Comparison of ENCODE assay signal across 8 cellular contexts in genomic region chr13:52617070-52618060, GRCh38. TPM values are rescaled to one million over a fixed set of nuclear protein-coding genes. Genes with fewer than 3 reads are reported as not detected.
DNase-seq lines count a peak whose midpoint lies in the region; ATAC-seq lines count a peak whose summit lies in the region.

No MANE protein-coding gene starts in this region.

- peak overlapping the region; percentile 81 to 98 (median 96) for H3K27ac Mint-ChIP-seq in CD8-positive, alpha-beta memory T cell
- H3K27ac Mint-ChIP-seq in activated CD4-positive, alpha-beta memory T cell treated with anti-CD3 and anti-CD28 coated beads, Interleukin-2, amount 10 ng/mL, durations not matched to agents 7 days and 5 days, result peak overlapping the region; percentile 85

- H3K36me3 Mint-ChIP-seq in CD8-positive, alpha-beta memory T cell, result peaks cover 0 to 19% (median 0%) of the 10 kb centered on the region in 3 donors
- no peaks in the 10 kb centered on the region for H3K36me3 Mint-ChIP-seq in activated CD4-positive, alpha-beta memory T cell treated with anti-CD3 and anti-CD28 coated beads, Interleukin-2, amount 10 ng/mL, durations not matched to agents 7 days and 5 days (ENCODE audit: low read depth)

- POLR2A ChIA-PET in CD8-positive, alpha-beta memory T cell (lab: Charles Lee), result interaction anchor here (0.8 to 2.9 kb wide), 3 partner anchors 9 to 168 kb away, joined by 4 to 48 read pairs (median 7); partner anchors contain the start of gene SUGT1
- POLR2A ChIA-PET in activated CD4-positive, alpha-beta memory T cell treated with anti-CD3 and anti-CD28 coated beads, Interleukin-2, amount 10 ng/mL, durations not matched to agents 7 days and 5 days (lab: Charles Lee), result interaction anchor here (0.6 to 3.9 kb wide), 15 partner anchors 9 to 614 kb away, joined by 3 to 91 read pairs (median 4); partner anchors contain the start of genes SUGT1 and VPS36

- H3K4me3 ChIP-seq in CD8-positive, alpha-beta memory T cell (ENCODE audit: low read length), result peak overlapping the region; percentile 98
- H3K4me3 ChIP-seq in ectodermal cell (ENCODE audit: insufficient read depth, low read depth, low read length), result peak overlapping the region; percentile 84

- WGBS in ectodermal cell, 2 experiments, result 6 to 8% methylated on average over 51 of the region's 51 CpGs

- H3K36me3 ChIP-seq in CD8-positive, alpha-beta memory T cell (ENCODE audit: insufficient read depth, low read length), result no peaks in the 10 kb centered on the region
- no peaks in the 10 kb centered on the region for H3K36me3 ChIP-seq in ectodermal cell (ENCODE audit: control insufficient read depth, insufficient read depth, low read length)

- CTCF ChIA-PET in CD8-positive, alpha-beta memory T cell (lab: Charles Lee), result interaction anchor here (0.8 to 3.5 kb wide), 10 partner anchors 9 to 423 kb away, joined by 3 to 38 read pairs (median 3); partner anchors contain the start of genes SUGT1 and VPS36
- CTCF ChIA-PET in activated CD4-positive, alpha-beta memory T cell treated with anti-CD3 and anti-CD28 coated beads, Interleukin-2, amount 10 ng/mL, durations not matched to agents 7 days and 5 days (lab: Charles Lee), result interaction anchor here (0.9 to 2.9 kb wide), 5 partner anchors 22 to 167 kb away, joined by 3 to 40 read pairs (median 6); partner anchors contain the start of genes SUGT1 and VPS36

- peaks cover 12% of the 10 kb centered on the region for H3K4me1 ChIP-seq in CD8-positive, alpha-beta memory T cell (ENCODE audit: insufficient read depth, low read length)
- H3K4me1 ChIP-seq in ectodermal cell (ENCODE audit: control insufficient read depth, insufficient read depth, low read length), result peaks cover 3% of the 10 kb centered on the region

- peak; percentile 68 to 86 (median 81) for DNase-seq in CD8-positive, alpha-beta memory T cell
- DNase-seq in HK-2 (ENCODE audit: unreplicated experiment) (peak; percentile 85), NCI-H82 treated with DMSO at 0.1 percent for 48 hours (lab: John Stamatoyannopoulos, UW; ENCODE audit: unreplicated experiment) (peak; percentile 93), lung microvascular endothelial cell (ENCODE audit: low read depth in 2 of 2) (peak; percentile 67 to 81)
- peak; percentile 86 for DNase-seq in activated CD4-positive, alpha-beta memory T cell treated with anti-CD3 and anti-CD28 coated beads, Interleukin-2, amount 10 ng/mL, durations not matched to agents 7 days and 5 days
- DNase-seq in stimulated activated CD4-positive, alpha-beta T cell treated with anti-CD3 and anti-CD28 coated beads, TNF-alpha, amount 100 ng/mL, for 4 hours (ENCODE audit: low read depth in 3 of 3), result peak; percentile 64 to 68 (median 65)

- H3K4me3 Mint-ChIP-seq in CD8-positive, alpha-beta memory T cell, result peak overlapping the region; percentile 94 to 99 (median 98)
- peak overlapping the region; percentile 95 for H3K4me3 Mint-ChIP-seq in activated CD4-positive, alpha-beta memory T cell treated with anti-CD3 and anti-CD28 coated beads, Interleukin-2, amount 10 ng/mL, durations not matched to agents 7 days and 5 days

- no peaks in the 10 kb centered on the region for H3K9me3 Mint-ChIP-seq in CD8-positive, alpha-beta memory T cell
- H3K9me3 Mint-ChIP-seq in activated CD4-positive, alpha-beta memory T cell treated with anti-CD3 and anti-CD28 coated beads, Interleukin-2, amount 10 ng/mL, durations not matched to agents 7 days and 5 days, result no peaks in the 10 kb centered on the region

- H3K9me3 ChIP-seq in CD8-positive, alpha-beta memory T cell (ENCODE audit: low read length), result no peaks in the 10 kb centered on the region
- no peaks in the 10 kb centered on the region for H3K9me3 ChIP-seq in ectodermal cell (ENCODE audit: control insufficient read depth, low read length)

- no peaks in the 10 kb centered on the region for H3K27me3 ChIP-seq in CD8-positive, alpha-beta memory T cell (ENCODE audit: insufficient read depth, low read length, poor library complexity, severe bottlenecking)
- H3K27me3 ChIP-seq in ectodermal cell (ENCODE audit: control insufficient read depth, insufficient read depth, low read length, poor library complexity, severe bottlenecking), result no peaks in the 10 kb centered on the region

- no peaks in the 10 kb centered on the region for H3K27me3 Mint-ChIP-seq in CD8-positive, alpha-beta memory T cell
- peaks cover 2% of the 10 kb centered on the region for H3K27me3 Mint-ChIP-seq in activated CD4-positive, alpha-beta memory T cell treated with anti-CD3 and anti-CD28 coated beads, Interleukin-2, amount 10 ng/mL, durations not matched to agents 7 days and 5 days

- H3K4me1 Mint-ChIP-seq in CD8-positive, alpha-beta memory T cell, result peaks cover 33 to 49% (median 48%) of the 10 kb centered on the region in 3 donors
- H3K4me1 Mint-ChIP-seq in activated CD4-positive, alpha-beta memory T cell treated with anti-CD3 and anti-CD28 coated beads, Interleukin-2, amount 10 ng/mL, durations not matched to agents 7 days and 5 days, result peaks cover 28% of the 10 kb centered on the region

- peak; percentile 98 for ATAC-seq in GM19463 (IDR thresholded peaks at IDR 0.05; ENCODE audit: unreplicated experiment)

- H3K27ac ChIP-seq in CD8-positive, alpha-beta memory T cell (ENCODE audit: low read depth, low read length), result peak overlapping the region; percentile 79
- no peak overlapping the region for H3K27ac ChIP-seq in ectodermal cell (ENCODE audit: insufficient read depth, low read depth, low read length, poor library complexity, severe bottlenecking)

RNA-seq across cellular contexts. Expression of gene HNRNPA1L2, which starts 24.9 kb away (rescaled TPM):
- total RNA-seq in CD8-positive, alpha-beta memory T cell, result 10 to 100 TPM in 1 of 2 experiments, 1 to 10 TPM in 1; 9.3 to 11.1 TPM
- 10.1 TPM for polyA plus RNA-seq in CD8-positive, alpha-beta memory T cell
- 1 to 10 TPM; 8.9 to 9.3 TPM for total RNA-seq in activated CD4-positive, alpha-beta memory T cell treated with anti-CD3 and anti-CD28 coated beads, Interleukin-2, amount 10 ng/mL, durations not matched to agents 7 days and 5 days
- polyA plus RNA-seq in ectodermal cell (2013, experiment 1 of 4), result 16.9 TPM
- polyA plus RNA-seq in ectodermal cell (2013, experiment 2 of 4), result 18.6 TPM
- polyA plus RNA-seq in ectodermal cell (2013, experiment 3 of 4), result 11.6 TPM
- polyA plus RNA-seq in ectodermal cell (2013, experiment 4 of 4), result 14.6 TPM
- total RNA-seq in lung microvascular endothelial cell, result 2.4 and 2.6 TPM in 2 replicates

RNA-seq across cellular contexts. Expression of gene SUGT1, which starts 35.3 kb away (rescaled TPM):
- total RNA-seq in CD8-positive, alpha-beta memory T cell, result 10 to 100 TPM; 66.7 to 71.1 TPM
- polyA plus RNA-seq in CD8-positive, alpha-beta memory T cell, result 54.8 TPM
- total RNA-seq in activated CD4-positive, alpha-beta memory T cell treated with anti-CD3 and anti-CD28 coated beads, Interleukin-2, amount 10 ng/mL, durations not matched to agents 7 days and 5 days, result 10 to 100 TPM; 50.1 to 51.7 TPM
- polyA plus RNA-seq in ectodermal cell (2013, experiment 1 of 4), result 65.7 TPM
- 59.8 TPM for polyA plus RNA-seq in ectodermal cell (2013, experiment 2 of 4)
- 52.7 TPM for polyA plus RNA-seq in ectodermal cell (2013, experiment 3 of 4)
- polyA plus RNA-seq in ectodermal cell (2013, experiment 4 of 4), result 57.1 TPM
- 25.1 and 27.8 TPM in 2 replicates for total RNA-seq in lung microvascular endothelial cell
